In the genomic region with DNA sequence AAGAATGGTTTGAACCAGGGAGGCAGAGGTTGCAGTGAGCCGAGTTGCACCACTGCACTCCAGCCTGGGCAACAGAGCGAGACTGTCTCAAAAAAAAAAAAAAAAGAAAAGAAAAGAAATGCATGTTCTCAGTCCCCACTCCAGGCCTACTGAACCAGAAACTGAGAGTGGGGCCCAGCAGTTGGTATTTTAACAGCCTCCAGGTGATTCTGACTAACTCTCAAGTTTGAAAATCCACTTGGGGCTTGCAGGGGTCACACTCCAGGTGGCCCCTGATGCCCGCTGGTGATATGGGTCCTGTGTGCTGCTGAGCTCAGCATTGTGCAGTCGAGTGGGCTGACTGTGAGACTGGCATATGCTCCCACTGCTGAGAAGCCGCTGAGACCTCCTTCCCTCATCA, we compare ENCODE assay signal across 1 cellular context.
TF ChIP-seq lines count a peak whose summit lies in the region.

No MANE protein-coding gene starts in this region.

TF ChIP-seq in H1, 55 proteins besides CTCF, POLR2A, EP300 and RAD21:
- TF ChIP-seq SAP30 (IDR thresholded peaks at IDR 0.05; ENCODE audit: insufficient read depth, insufficient replicate concordance, low read length): no peak
- TF ChIP-seq, protein P1, sequence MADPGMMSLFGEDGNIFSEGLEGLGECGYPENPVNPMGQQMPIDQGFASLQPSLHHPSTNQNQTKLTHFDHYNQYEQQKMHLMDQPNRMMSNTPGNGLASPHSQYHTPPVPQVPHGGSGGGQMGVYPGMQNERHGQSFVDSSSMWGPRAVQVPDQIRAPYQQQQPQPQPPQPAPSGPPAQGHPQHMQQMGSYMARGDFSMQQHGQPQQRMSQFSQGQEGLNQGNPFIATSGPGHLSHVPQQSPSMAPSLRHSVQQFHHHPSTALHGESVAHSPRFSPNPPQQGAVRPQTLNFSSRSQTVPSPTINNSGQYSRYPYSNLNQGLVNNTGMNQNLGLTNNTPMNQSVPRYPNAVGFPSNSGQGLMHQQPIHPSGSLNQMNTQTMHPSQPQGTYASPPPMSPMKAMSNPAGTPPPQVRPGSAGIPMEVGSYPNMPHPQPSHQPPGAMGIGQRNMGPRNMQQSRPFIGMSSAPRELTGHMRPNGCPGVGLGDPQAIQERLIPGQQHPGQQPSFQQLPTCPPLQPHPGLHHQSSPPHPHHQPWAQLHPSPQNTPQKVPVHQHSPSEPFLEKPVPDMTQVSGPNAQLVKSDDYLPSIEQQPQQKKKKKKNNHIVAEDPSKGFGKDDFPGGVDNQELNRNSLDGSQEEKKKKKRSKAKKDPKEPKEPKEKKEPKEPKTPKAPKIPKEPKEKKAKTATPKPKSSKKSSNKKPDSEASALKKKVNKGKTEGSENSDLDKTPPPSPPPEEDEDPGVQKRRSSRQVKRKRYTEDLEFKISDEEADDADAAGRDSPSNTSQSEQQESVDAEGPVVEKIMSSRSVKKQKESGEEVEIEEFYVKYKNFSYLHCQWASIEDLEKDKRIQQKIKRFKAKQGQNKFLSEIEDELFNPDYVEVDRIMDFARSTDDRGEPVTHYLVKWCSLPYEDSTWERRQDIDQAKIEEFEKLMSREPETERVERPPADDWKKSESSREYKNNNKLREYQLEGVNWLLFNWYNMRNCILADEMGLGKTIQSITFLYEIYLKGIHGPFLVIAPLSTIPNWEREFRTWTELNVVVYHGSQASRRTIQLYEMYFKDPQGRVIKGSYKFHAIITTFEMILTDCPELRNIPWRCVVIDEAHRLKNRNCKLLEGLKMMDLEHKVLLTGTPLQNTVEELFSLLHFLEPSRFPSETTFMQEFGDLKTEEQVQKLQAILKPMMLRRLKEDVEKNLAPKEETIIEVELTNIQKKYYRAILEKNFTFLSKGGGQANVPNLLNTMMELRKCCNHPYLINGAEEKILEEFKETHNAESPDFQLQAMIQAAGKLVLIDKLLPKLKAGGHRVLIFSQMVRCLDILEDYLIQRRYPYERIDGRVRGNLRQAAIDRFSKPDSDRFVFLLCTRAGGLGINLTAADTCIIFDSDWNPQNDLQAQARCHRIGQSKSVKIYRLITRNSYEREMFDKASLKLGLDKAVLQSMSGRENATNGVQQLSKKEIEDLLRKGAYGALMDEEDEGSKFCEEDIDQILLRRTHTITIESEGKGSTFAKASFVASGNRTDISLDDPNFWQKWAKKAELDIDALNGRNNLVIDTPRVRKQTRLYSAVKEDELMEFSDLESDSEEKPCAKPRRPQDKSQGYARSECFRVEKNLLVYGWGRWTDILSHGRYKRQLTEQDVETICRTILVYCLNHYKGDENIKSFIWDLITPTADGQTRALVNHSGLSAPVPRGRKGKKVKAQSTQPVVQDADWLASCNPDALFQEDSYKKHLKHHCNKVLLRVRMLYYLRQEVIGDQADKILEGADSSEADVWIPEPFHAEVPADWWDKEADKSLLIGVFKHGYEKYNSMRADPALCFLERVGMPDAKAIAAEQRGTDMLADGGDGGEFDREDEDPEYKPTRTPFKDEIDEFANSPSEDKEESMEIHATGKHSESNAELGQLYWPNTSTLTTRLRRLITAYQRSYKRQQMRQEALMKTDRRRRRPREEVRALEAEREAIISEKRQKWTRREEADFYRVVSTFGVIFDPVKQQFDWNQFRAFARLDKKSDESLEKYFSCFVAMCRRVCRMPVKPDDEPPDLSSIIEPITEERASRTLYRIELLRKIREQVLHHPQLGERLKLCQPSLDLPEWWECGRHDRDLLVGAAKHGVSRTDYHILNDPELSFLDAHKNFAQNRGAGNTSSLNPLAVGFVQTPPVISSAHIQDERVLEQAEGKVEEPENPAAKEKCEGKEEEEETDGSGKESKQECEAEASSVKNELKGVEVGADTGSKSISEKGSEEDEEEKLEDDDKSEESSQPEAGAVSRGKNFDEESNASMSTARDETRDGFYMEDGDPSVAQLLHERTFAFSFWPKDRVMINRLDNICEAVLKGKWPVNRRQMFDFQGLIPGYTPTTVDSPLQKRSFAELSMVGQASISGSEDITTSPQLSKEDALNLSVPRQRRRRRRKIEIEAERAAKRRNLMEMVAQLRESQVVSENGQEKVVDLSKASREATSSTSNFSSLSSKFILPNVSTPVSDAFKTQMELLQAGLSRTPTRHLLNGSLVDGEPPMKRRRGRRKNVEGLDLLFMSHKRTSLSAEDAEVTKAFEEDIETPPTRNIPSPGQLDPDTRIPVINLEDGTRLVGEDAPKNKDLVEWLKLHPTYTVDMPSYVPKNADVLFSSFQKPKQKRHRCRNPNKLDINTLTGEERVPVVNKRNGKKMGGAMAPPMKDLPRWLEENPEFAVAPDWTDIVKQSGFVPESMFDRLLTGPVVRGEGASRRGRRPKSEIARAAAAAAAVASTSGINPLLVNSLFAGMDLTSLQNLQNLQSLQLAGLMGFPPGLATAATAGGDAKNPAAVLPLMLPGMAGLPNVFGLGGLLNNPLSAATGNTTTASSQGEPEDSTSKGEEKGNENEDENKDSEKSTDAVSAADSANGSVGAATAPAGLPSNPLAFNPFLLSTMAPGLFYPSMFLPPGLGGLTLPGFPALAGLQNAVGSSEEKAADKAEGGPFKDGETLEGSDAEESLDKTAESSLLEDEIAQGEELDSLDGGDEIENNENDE (IDR thresholded peaks at IDR 0.05; ENCODE audit: insufficient replicate concordance, low read length): no peak
- TF ChIP-seq ZNF274 (IDR thresholded peaks at IDR 0.05; ENCODE audit: borderline replicate concordance, extremely low read depth, low read length): no peak
- TF ChIP-seq TAF7 (optimal IDR thresholded peaks at IDR 0.05; ENCODE audit: borderline replicate concordance, low read depth, low read length): no peak
- no peak for TF ChIP-seq JUND (IDR thresholded peaks at IDR 0.05; ENCODE audit: low read length)
- TF ChIP-seq YY1 (IDR thresholded peaks at IDR 0.05; ENCODE audit: low read depth, low read length): no peak
- no peak for TF ChIP-seq PHF8 (conservative IDR thresholded peaks at IDR 0.05; ENCODE audit: low read depth, low read length)
